In the genomic region with DNA sequence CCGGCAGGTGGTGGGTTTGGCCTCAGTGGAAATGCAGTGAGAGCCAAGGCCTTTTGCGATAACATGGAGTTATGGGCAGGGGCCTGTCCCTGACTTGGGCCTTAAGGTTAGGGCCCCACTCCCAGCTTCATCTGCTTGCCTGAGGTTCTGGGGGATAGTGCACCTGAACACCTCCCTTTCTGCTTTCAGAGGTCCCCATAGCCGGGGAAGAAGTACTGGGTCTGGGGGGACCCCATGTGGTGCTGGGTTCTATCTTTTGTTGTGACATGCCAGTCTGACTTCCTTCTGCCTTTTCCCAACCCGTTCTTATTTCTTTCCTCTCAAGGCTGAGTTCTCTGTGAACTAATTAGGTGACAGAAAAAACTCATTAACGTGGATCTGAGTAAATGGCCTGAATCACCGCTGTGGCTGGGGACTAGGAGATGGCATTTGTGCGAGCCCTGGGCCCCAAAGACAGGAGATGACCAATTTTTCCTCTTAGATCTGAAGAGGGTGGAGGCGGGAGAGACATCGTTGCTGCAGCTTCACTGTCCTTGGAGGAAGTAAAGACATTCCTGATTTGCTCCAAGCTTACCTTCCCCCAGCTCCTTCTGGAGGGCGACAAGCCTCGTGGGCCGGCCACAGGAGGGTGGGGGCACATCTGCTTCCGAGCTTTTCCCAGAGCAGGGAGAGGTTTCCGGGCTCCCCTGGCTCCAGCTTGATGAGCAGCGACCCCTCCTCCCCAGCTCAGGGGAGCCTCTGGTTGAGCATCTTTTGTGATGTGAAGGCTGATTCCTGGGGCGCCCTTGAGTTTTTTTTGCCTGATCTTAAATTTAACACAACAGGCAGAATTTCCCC, we compare ENCODE assay signal across 2 cellular contexts.
TF ChIP-seq lines count a peak whose summit lies in the region.

No MANE protein-coding gene starts in this region.

TF ChIP-seq in A549, 52 proteins besides CTCF, POLR2A, EP300 and RAD21:
- TF ChIP-seq, protein P1, sequence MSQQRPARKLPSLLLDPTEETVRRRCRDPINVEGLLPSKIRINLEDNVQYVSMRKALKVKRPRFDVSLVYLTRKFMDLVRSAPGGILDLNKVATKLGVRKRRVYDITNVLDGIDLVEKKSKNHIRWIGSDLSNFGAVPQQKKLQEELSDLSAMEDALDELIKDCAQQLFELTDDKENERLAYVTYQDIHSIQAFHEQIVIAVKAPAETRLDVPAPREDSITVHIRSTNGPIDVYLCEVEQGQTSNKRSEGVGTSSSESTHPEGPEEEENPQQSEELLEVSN (IDR thresholded peaks at IDR 0.05; ENCODE audit: borderline replicate concordance, low read depth) = 0 out of 2 replicates have a peak, but pooled peaks have one; percentile 2
- TF ChIP-seq SMC3 (IDR thresholded peaks at IDR 0.05) = no peak
- TF ChIP-seq, protein P2, sequence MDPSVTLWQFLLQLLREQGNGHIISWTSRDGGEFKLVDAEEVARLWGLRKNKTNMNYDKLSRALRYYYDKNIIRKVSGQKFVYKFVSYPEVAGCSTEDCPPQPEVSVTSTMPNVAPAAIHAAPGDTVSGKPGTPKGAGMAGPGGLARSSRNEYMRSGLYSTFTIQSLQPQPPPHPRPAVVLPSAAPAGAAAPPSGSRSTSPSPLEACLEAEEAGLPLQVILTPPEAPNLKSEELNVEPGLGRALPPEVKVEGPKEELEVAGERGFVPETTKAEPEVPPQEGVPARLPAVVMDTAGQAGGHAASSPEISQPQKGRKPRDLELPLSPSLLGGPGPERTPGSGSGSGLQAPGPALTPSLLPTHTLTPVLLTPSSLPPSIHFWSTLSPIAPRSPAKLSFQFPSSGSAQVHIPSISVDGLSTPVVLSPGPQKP (IDR thresholded peaks at IDR 0.05; ENCODE audit: low read depth, low read length) = no peak
- TF ChIP-seq, protein P3, sequence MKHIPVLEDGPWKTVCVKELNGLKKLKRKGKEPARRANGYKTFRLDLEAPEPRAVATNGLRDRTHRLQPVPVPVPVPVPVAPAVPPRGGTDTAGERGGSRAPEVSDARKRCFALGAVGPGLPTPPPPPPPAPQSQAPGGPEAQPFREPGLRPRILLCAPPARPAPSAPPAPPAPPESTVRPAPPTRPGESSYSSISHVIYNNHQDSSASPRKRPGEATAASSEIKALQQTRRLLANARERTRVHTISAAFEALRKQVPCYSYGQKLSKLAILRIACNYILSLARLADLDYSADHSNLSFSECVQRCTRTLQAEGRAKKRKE (CRISPR knock-in tag; IDR thresholded peaks at IDR 0.05; ENCODE audit: low read depth) = no peak
- TF ChIP-seq HEYL (CRISPR knock-in tag; IDR thresholded peaks at IDR 0.05) = no peak
- no peak for TF ChIP-seq KDM5A (IDR thresholded peaks at IDR 0.05)

TF ChIP-seq in liver, 16 proteins besides CTCF, POLR2A, EP300 and RAD21 (continued from another document):
- TF ChIP-seq EGR1 (IDR thresholded peaks at IDR 0.05; ENCODE audit: low read depth in 2 of 2) = no peak
- TF ChIP-seq, protein P4, sequence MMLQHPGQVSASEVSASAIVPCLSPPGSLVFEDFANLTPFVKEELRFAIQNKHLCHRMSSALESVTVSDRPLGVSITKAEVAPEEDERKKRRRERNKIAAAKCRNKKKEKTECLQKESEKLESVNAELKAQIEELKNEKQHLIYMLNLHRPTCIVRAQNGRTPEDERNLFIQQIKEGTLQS (IDR thresholded peaks at IDR 0.05) = no peak
- TF ChIP-seq RXRA (IDR thresholded peaks at IDR 0.05) = no peak
- TF ChIP-seq HNF4A (conservative IDR thresholded peaks at IDR 0.05) = no peak
- TF ChIP-seq, protein P5, sequence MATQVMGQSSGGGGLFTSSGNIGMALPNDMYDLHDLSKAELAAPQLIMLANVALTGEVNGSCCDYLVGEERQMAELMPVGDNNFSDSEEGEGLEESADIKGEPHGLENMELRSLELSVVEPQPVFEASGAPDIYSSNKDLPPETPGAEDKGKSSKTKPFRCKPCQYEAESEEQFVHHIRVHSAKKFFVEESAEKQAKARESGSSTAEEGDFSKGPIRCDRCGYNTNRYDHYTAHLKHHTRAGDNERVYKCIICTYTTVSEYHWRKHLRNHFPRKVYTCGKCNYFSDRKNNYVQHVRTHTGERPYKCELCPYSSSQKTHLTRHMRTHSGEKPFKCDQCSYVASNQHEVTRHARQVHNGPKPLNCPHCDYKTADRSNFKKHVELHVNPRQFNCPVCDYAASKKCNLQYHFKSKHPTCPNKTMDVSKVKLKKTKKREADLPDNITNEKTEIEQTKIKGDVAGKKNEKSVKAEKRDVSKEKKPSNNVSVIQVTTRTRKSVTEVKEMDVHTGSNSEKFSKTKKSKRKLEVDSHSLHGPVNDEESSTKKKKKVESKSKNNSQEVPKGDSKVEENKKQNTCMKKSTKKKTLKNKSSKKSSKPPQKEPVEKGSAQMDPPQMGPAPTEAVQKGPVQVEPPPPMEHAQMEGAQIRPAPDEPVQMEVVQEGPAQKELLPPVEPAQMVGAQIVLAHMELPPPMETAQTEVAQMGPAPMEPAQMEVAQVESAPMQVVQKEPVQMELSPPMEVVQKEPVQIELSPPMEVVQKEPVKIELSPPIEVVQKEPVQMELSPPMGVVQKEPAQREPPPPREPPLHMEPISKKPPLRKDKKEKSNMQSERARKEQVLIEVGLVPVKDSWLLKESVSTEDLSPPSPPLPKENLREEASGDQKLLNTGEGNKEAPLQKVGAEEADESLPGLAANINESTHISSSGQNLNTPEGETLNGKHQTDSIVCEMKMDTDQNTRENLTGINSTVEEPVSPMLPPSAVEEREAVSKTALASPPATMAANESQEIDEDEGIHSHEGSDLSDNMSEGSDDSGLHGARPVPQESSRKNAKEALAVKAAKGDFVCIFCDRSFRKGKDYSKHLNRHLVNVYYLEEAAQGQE (IDR thresholded peaks at IDR 0.05) = no peak
- TF ChIP-seq, protein P6, sequence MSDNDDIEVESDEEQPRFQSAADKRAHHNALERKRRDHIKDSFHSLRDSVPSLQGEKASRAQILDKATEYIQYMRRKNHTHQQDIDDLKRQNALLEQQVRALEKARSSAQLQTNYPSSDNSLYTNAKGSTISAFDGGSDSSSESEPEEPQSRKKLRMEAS (IDR thresholded peaks at IDR 0.05) = no peak
- TF ChIP-seq SP1 (IDR thresholded peaks at IDR 0.05) = no peak
- no peak for TF ChIP-seq JUND (IDR thresholded peaks at IDR 0.05)
- TF ChIP-seq TAF1 (conservative IDR thresholded peaks at IDR 0.05) = no peak
- TF ChIP-seq, protein P7, sequence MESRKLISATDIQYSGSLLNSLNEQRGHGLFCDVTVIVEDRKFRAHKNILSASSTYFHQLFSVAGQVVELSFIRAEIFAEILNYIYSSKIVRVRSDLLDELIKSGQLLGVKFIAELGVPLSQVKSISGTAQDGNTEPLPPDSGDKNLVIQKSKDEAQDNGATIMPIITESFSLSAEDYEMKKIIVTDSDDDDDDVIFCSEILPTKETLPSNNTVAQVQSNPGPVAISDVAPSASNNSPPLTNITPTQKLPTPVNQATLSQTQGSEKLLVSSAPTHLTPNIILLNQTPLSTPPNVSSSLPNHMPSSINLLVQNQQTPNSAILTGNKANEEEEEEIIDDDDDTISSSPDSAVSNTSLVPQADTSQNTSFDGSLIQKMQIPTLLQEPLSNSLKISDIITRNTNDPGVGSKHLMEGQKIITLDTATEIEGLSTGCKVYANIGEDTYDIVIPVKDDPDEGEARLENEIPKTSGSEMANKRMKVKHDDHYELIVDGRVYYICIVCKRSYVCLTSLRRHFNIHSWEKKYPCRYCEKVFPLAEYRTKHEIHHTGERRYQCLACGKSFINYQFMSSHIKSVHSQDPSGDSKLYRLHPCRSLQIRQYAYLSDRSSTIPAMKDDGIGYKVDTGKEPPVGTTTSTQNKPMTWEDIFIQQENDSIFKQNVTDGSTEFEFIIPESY (IDR thresholded peaks at IDR 0.05) = no peak
- no peak for TF ChIP-seq GABPA (IDR thresholded peaks at IDR 0.05 in 1 of 2, conservative IDR thresholded peaks at IDR 0.05 in 1 of 2)
- TF ChIP-seq YY1 (IDR thresholded peaks at IDR 0.05) = no peak
- TF ChIP-seq NR2F2 (IDR thresholded peaks at IDR 0.05) = no peak
TF ChIP-seq in liver: peak in this region for 0.
